In genomic region chr10:14574885-14575284, GRCh38 we compare ENCODE assay signal across 28 cellular contexts.
DNase-seq lines count a peak whose midpoint lies in the region; ATAC-seq, FAIRE-seq and TF ChIP-seq lines count a peak whose summit lies in the region.
"Had no signal": no experiment of that assay in that cellular context is flagged by ENCODE, and none has a peak within 500 bp of the region (broad histone marks: within the 10 kb centered on the region; RNA-seq: fewer than 3 reads in every experiment).

No MANE protein-coding gene starts in this region.

- no peak overlapping the region for H3K4me2 ChIP-seq in endothelial cell of umbilical vein (ENCODE audit: insufficient read depth, low read length)

- ATAC-seq in activated CD8-positive, alpha-beta T cell treated with anti-CD3 and anti-CD28 coated beads for 36 hours = no peak
- no peak for ATAC-seq in activated CD8-positive, alpha-beta T cell treated with anti-CD3 and anti-CD28 coated beads, Interleukin-2, amount 10 ng/mL, durations not matched to agents 7 days and 5 days
- ATAC-seq in T-cell (replicated peaks in 1 of 4) (no peak), GM18505 (IDR thresholded peaks at IDR 0.05; ENCODE audit: unreplicated experiment) (no peak)
- ATAC-seq: GM12878; natural killer cell treated with Interleukin-12 subunit alpha and Interleukin-12 subunit beta and Interleukin-15 and Interleukin-18, amount 100 ng/mL, for 72 hours; sciatic nerve had no signal

- CTCF ChIA-PET in activated CD8-positive, alpha-beta T cell treated with anti-CD3 and anti-CD28 coated beads for 36 hours (lab: Charles Lee) = interaction anchor here (0.9 to 1.8 kb wide), 5 partner anchors 9 to 261 kb away, joined by 3 to 7 read pairs (median 3); no protein-coding TSS in a partner anchor
- CTCF ChIA-PET in activated CD8-positive, alpha-beta T cell treated with anti-CD3 and anti-CD28 coated beads, Interleukin-2, amount 10 ng/mL, durations not matched to agents 7 days and 5 days (lab: Charles Lee) = interaction anchor here (1.1 to 2.1 kb wide), 4 partner anchors 9 to 18 kb away, joined by 3 to 7 read pairs (median 4); no protein-coding TSS in a partner anchor
- CTCF ChIA-PET in T-cell (lab: Charles Lee) (interaction anchor here (0.7 to 1.1 kb wide), 5 partner anchors 10 to 284 kb away, joined by 3 to 4 read pairs (median 3); no protein-coding TSS in a partner anchor), endothelial cell of umbilical vein (lab: Charles Lee) (interaction anchor here (0.9 to 2.1 kb wide), 5 partner anchors 12 to 248 kb away, joined by 3 to 6 read pairs (median 3); no protein-coding TSS in a partner anchor)

- peaks cover 56% of the 10 kb centered on the region for H3K36me3 Mint-ChIP-seq in activated CD8-positive, alpha-beta T cell treated with anti-CD3 and anti-CD28 coated beads for 36 hours (ENCODE audit: low read depth)
- H3K36me3 Mint-ChIP-seq in activated CD8-positive, alpha-beta T cell treated with anti-CD3 and anti-CD28 coated beads, Interleukin-2, amount 10 ng/mL, durations not matched to agents 7 days and 5 days (ENCODE audit: low read depth) = peaks cover 60% of the 10 kb centered on the region
- H3K36me3 Mint-ChIP-seq in T-cell = peaks cover 30% of the 10 kb centered on the region

- H3K9me3 Mint-ChIP-seq in activated CD8-positive, alpha-beta T cell treated with anti-CD3 and anti-CD28 coated beads for 36 hours = no peaks in the 10 kb centered on the region
- no peaks in the 10 kb centered on the region for H3K9me3 Mint-ChIP-seq in activated CD8-positive, alpha-beta T cell treated with anti-CD3 and anti-CD28 coated beads, Interleukin-2, amount 10 ng/mL, durations not matched to agents 7 days and 5 days (ENCODE audit: insufficient read depth)
- H3K9me3 Mint-ChIP-seq in T-cell = no peaks in the 10 kb centered on the region
- H3K9me3 Mint-ChIP-seq: HFFc6; natural killer cell treated with Interleukin-12 subunit alpha and Interleukin-12 subunit beta and Interleukin-15 and Interleukin-18, amount 100 ng/mL, for 72 hours had no signal

- H3K27ac ChIP-seq in endothelial cell of umbilical vein (ENCODE audit: insufficient read depth, low read depth, low read length) (peak overlapping the region; percentile 97), subcutaneous abdominal adipose tissue (ENCODE audit: low read depth, low read length) (peak overlapping the region; percentile 52)
- H3K27ac ChIP-seq: brain microvascular endothelial cell, colonic mucosa, parathyroid adenoma, SK-N-MC had no signal

- H4K20me1 ChIP-seq in endothelial cell of umbilical vein (replicated peaks; ENCODE audit: control insufficient read depth, extremely low read depth, insufficient read depth, low read length) = no peaks in the 10 kb centered on the region

- no peaks in the 10 kb centered on the region for H3K27me3 Mint-ChIP-seq in activated CD8-positive, alpha-beta T cell treated with anti-CD3 and anti-CD28 coated beads for 36 hours
- H3K27me3 Mint-ChIP-seq in activated CD8-positive, alpha-beta T cell treated with anti-CD3 and anti-CD28 coated beads, Interleukin-2, amount 10 ng/mL, durations not matched to agents 7 days and 5 days (ENCODE audit: low read depth) = no peaks in the 10 kb centered on the region
- no peaks in the 10 kb centered on the region for H3K27me3 Mint-ChIP-seq in T-cell
- H3K27me3 Mint-ChIP-seq: natural killer cell treated with Interleukin-12 subunit alpha and Interleukin-12 subunit beta and Interleukin-15 and Interleukin-18, amount 100 ng/mL, for 72 hours had no signal

- H3K9ac ChIP-seq in endothelial cell of umbilical vein (replicated peaks; ENCODE audit: extremely low read depth, insufficient read depth, low read length) (peak overlapping the region; percentile 15), subcutaneous abdominal adipose tissue (ENCODE audit: low read length in 5 of 5) (peak overlapping the region in 1 of 5 donors; percentile 38)
- H3K9ac ChIP-seq: parathyroid adenoma had no signal

- H3K27me3 ChIP-seq in endothelial cell of umbilical vein (ENCODE audit: control insufficient read depth in 2 of 2, insufficient read depth in 2 of 2, low read length in 2 of 2) = no peaks in the 10 kb centered on the region
- H3K27me3 ChIP-seq in subcutaneous abdominal adipose tissue (ENCODE audit: control insufficient read depth in 5 of 5, insufficient read depth in 4 of 5, low read length in 5 of 5) = no peaks in the 10 kb centered on the region
- H3K27me3 ChIP-seq: brain microvascular endothelial cell, colonic mucosa had no signal

- no peak overlapping the region for H2AFZ ChIP-seq in endothelial cell of umbilical vein (ENCODE audit: low read depth, low read length)
- H2AFZ ChIP-seq: parathyroid adenoma had no signal

- no peak for DNase-seq in activated CD8-positive, alpha-beta T cell treated with anti-CD3 and anti-CD28 coated beads for 36 hours
- DNase-seq in activated CD8-positive, alpha-beta T cell treated with anti-CD3 and anti-CD28 coated beads, Interleukin-2, amount 10 ng/mL, durations not matched to agents 7 days and 5 days = no peak
- no peak for DNase-seq in T-cell
- DNase-seq in endothelial cell of umbilical vein (ENCODE audit: low read depth, low spot score) = no peak
- DNase-seq in activated CD8-positive, alpha-beta memory T cell treated with anti-CD3 and anti-CD28 coated beads, Interleukin-2, amount 50 U/mL, for 4 hours = no peak
- no peak for DNase-seq in GM03348 (ENCODE audit: low spot score)
- DNase-seq: ACHN; activated CD4-positive, CD25-positive, alpha-beta regulatory T cell treated with anti-CD3 and anti-CD28 coated beads, Interleukin-2, amount 50 U/mL, for 72 hours; brain microvascular endothelial cell; colonic mucosa; endodermal cell; glutamatergic neuron; HFFc6; KBM-7; left cardiac atrium; MM.1S; NCI-H1417 treated with DMSO at 0.1 percent for 48 hours; NCI-H510A treated with DMSO at 0.1 percent for 48 hours; RPMI8226; stimulated activated CD4-positive, alpha-beta T cell treated with anti-CD3 and anti-CD28 coated beads, Interleukin-15, amount 100 ng/mL, for 24 hours; stimulated activated CD8-positive, alpha-beta memory T cell treated with anti-CD3 and anti-CD28 coated beads, Interleukin-4, amount 100 ng/mL, for 48 hours had no signal

- peak overlapping the region; percentile 40 for H3K27ac Mint-ChIP-seq in activated CD8-positive, alpha-beta T cell treated with anti-CD3 and anti-CD28 coated beads for 36 hours
- no peak overlapping the region for H3K27ac Mint-ChIP-seq in activated CD8-positive, alpha-beta T cell treated with anti-CD3 and anti-CD28 coated beads, Interleukin-2, amount 10 ng/mL, durations not matched to agents 7 days and 5 days
- peak overlapping the region; percentile 90 for H3K27ac Mint-ChIP-seq in T-cell

- no peaks in the 10 kb centered on the region for H3K9me3 ChIP-seq in endothelial cell of umbilical vein (replicated peaks; ENCODE audit: control insufficient read depth, insufficient read depth, low read length)
- no peaks in the 10 kb centered on the region for H3K9me3 ChIP-seq in subcutaneous abdominal adipose tissue (ENCODE audit: control insufficient read depth in 5 of 5, low read length in 5 of 5)
- H3K9me3 ChIP-seq: colonic mucosa had no signal

- BruUV-seq in endothelial cell of umbilical vein (replicated peaks; lab: Mats Ljungman, UMichigan) = no TSS peak

- H3K4me3 Mint-ChIP-seq in activated CD8-positive, alpha-beta T cell treated with anti-CD3 and anti-CD28 coated beads for 36 hours = no peak overlapping the region
- H3K4me3 Mint-ChIP-seq in activated CD8-positive, alpha-beta T cell treated with anti-CD3 and anti-CD28 coated beads, Interleukin-2, amount 10 ng/mL, durations not matched to agents 7 days and 5 days = no peak overlapping the region
- H3K4me3 Mint-ChIP-seq in T-cell = peak overlapping the region in 1 of 3 donors; percentile 29
- H3K4me3 Mint-ChIP-seq: endodermal cell; HFFc6; natural killer cell treated with Interleukin-12 subunit alpha and Interleukin-12 subunit beta and Interleukin-15 and Interleukin-18, amount 100 ng/mL, for 72 hours had no signal

- H3K4me3 ChIP-seq in endothelial cell of umbilical vein (replicated peaks in 1 of 3; ENCODE audit: insufficient read depth in 1 of 3, low read depth in 1 of 3, low read length in 3 of 3) = no peak overlapping the region
- no peak overlapping the region for H3K4me3 ChIP-seq in subcutaneous abdominal adipose tissue (ENCODE audit: low read depth in 1 of 5, low read length in 5 of 5)
- H3K4me3 ChIP-seq: colonic mucosa, GM12878, SK-N-MC had no signal

- H3K4me1 ChIP-seq in endothelial cell of umbilical vein (ENCODE audit: control insufficient read depth, extremely low read depth, insufficient read depth, low read length) (peaks cover 86% of the 10 kb centered on the region), subcutaneous abdominal adipose tissue (ENCODE audit: control insufficient read depth in 5 of 5, insufficient read depth in 5 of 5, low read length in 5 of 5) (peaks cover 0 to 66% (median 43%) of the 10 kb centered on the region in 5 donors)
- H3K4me1 ChIP-seq: colonic mucosa had no signal

- dilution Hi-C loops in endothelial cell of umbilical vein (cut with MboI; ENCODE audit: extremely low pct_ligation_motif_present, low sequenced_read_pairs) = no loop called here

- H3K4me1 Mint-ChIP-seq in activated CD8-positive, alpha-beta T cell treated with anti-CD3 and anti-CD28 coated beads for 36 hours (ENCODE audit: low read depth) = peaks cover 76% of the 10 kb centered on the region
- peaks cover 80% of the 10 kb centered on the region for H3K4me1 Mint-ChIP-seq in activated CD8-positive, alpha-beta T cell treated with anti-CD3 and anti-CD28 coated beads, Interleukin-2, amount 10 ng/mL, durations not matched to agents 7 days and 5 days (ENCODE audit: low read depth)
- H3K4me1 Mint-ChIP-seq in T-cell = peaks cover 82 to 94% (median 92%) of the 10 kb centered on the region in 3 donors

- H3K36me3 ChIP-seq in endothelial cell of umbilical vein (ENCODE audit: control insufficient read depth in 2 of 2, extremely low read depth in 1 of 2, insufficient read depth in 2 of 2, low read length in 2 of 2) (peaks cover 0 to 2% of the 10 kb centered on the region in 2 experiments), subcutaneous abdominal adipose tissue (ENCODE audit: control insufficient read depth in 5 of 5, insufficient read depth in 5 of 5, low read length in 5 of 5) (peaks cover 0 to 2% (median 0%) of the 10 kb centered on the region in 5 donors)
- H3K36me3 ChIP-seq: brain microvascular endothelial cell, colonic mucosa had no signal

- peaks cover 81% of the 10 kb centered on the region for H3K79me2 ChIP-seq in endothelial cell of umbilical vein (ENCODE audit: control insufficient read depth, insufficient read depth, low read length)

- TF ChIP-seq CTCF in activated CD8-positive, alpha-beta T cell treated with anti-CD3 and anti-CD28 coated beads for 36 hours (IDR thresholded peaks at IDR 0.05) = no peak
- no peak for TF ChIP-seq CTCF in endothelial cell of umbilical vein (IDR thresholded peaks at IDR 0.05; ENCODE audit: extremely low read depth in 1 of 2, insufficient read depth in 1 of 2, low read depth in 1 of 2, low read length in 2 of 2)

- no peak for FAIRE-seq in endothelial cell of umbilical vein (lab: Jason Lieb, UNC)
- FAIRE-seq: GM12878 had no signal

- TF ChIP-seq POLR2A in endothelial cell of umbilical vein (IDR thresholded peaks at IDR 0.05; ENCODE audit: low read depth, low read length) = no peak
- no peak for TF ChIP-seq POLR2A in GM18505 (IDR thresholded peaks at IDR 0.05; ENCODE audit: borderline replicate concordance, extremely low read depth, insufficient read depth, insufficient read length)

- POLR2A ChIA-PET in activated CD8-positive, alpha-beta T cell treated with anti-CD3 and anti-CD28 coated beads for 36 hours (lab: Charles Lee) = interaction anchor here (1.2 to 2.7 kb wide), 3 partner anchors 9 to 22 kb away, joined by 4 to 13 read pairs (median 7); no protein-coding TSS in a partner anchor
- POLR2A ChIA-PET in activated CD8-positive, alpha-beta T cell treated with anti-CD3 and anti-CD28 coated beads, Interleukin-2, amount 10 ng/mL, durations not matched to agents 7 days and 5 days (lab: Charles Lee) = interaction anchor here (0.8 to 1.4 kb wide), 3 partner anchors 12 to 30 kb away, joined by 3 to 4 read pairs (median 3); no protein-coding TSS in a partner anchor
- POLR2A ChIA-PET in T-cell (lab: Charles Lee) = interaction anchor here (0.5 to 1.1 kb wide), 9 partner anchors 10 to 297 kb away, joined by 3 to 6 read pairs (median 3); no protein-coding TSS in a partner anchor
- POLR2A ChIA-PET in endothelial cell of umbilical vein (lab: Charles Lee) = interaction anchor here (0.6 kb wide), 1 partner anchor 29 kb away, joined by 4 read pairs; no protein-coding TSS in a partner anchor

- intact Hi-C loops in activated CD8-positive, alpha-beta T cell treated with anti-CD3 and anti-CD28 coated beads for 36 hours (cut with micrococcal nuclease) = no loop called here
- intact Hi-C loops in endothelial cell of umbilical vein (cut with micrococcal nuclease) = no loop called here

- no peaks in the 10 kb centered on the region for H3K9me1 ChIP-seq in endothelial cell of umbilical vein (replicated peaks; ENCODE audit: control insufficient read depth, extremely low read depth, insufficient read depth, low read length)
